Comparison of ENCODE assay signal across 8 cellular contexts in genomic region chr18:62716679-62717058, GRCh38. TPM values are rescaled to one million over a fixed set of nuclear protein-coding genes. Genes with fewer than 3 reads are reported as not detected.
DNase-seq lines count a peak whose midpoint lies in the region; ATAC-seq, FAIRE-seq and TF ChIP-seq lines count a peak whose summit lies in the region.
"Had no signal": no experiment of that assay in that cellular context is flagged by ENCODE, and none has a peak within 500 bp of the region (broad histone marks: within the 10 kb centered on the region; RNA-seq: fewer than 3 reads in every experiment).

No MANE protein-coding gene starts in this region.

- TF ChIP-seq CTCF in GM12875 (IDR thresholded peaks at IDR 0.05; ENCODE audit: borderline replicate concordance, insufficient read depth, low read depth, low read length) (peak; percentile 32), SU-DHL-6 (IDR thresholded peaks at IDR 0.05; ENCODE audit: insufficient read depth, low read length, poor library complexity, severe bottlenecking) (no peak), bronchial epithelial cell (IDR thresholded peaks at IDR 0.05; ENCODE audit: insufficient read depth, low read length, severe bottlenecking) (no peak)

- no peak for FAIRE-seq in bronchial epithelial cell (lab: Jason Lieb, UNC)
- FAIRE-seq: colon had no signal

- H3K27ac ChIP-seq in SU-DHL-6 (ENCODE audit: low read depth, low read length): no peak overlapping the region

- H3K27me3 ChIP-seq in SU-DHL-6 (ENCODE audit: low read length) (no peaks in the 10 kb centered on the region), bronchial epithelial cell (ENCODE audit: control insufficient read depth, insufficient read depth, low read length) (no peaks in the 10 kb centered on the region)

- H3K9ac ChIP-seq in SU-DHL-6 (ENCODE audit: low read length): peak overlapping the region; percentile 62

- H3K36me3 ChIP-seq in SU-DHL-6 (ENCODE audit: low read length) (no peaks in the 10 kb centered on the region), bronchial epithelial cell (ENCODE audit: control insufficient read depth, insufficient read depth, low read length) (no peaks in the 10 kb centered on the region)

- H3K4me2 ChIP-seq in SU-DHL-6 (ENCODE audit: low read depth, low read length, poor library complexity, severe bottlenecking): peak overlapping the region; percentile 70

- H3K4me3 ChIP-seq in GM12875 (ENCODE audit: low read depth, low read length) (peak overlapping the region; percentile 85), SU-DHL-6 (ENCODE audit: insufficient read depth, low read length, poor library complexity, severe bottlenecking) (peak overlapping the region; percentile 51), bronchial epithelial cell (ENCODE audit: low read depth, low read length) (peak overlapping the region; percentile 75)

- no peaks in the 10 kb centered on the region for H3K9me3 ChIP-seq in SU-DHL-6 (ENCODE audit: insufficient read depth, low read length)

- H3K79me2 ChIP-seq in SU-DHL-6 (ENCODE audit: insufficient read depth, low read length): peaks cover 33% of the 10 kb centered on the region

- peaks cover 19% of the 10 kb centered on the region; the same call in 1 of the 2 replicates for H3F3A ChIP-seq in SU-DHL-6 (ENCODE audit: insufficient read depth)

- DNase-seq in bronchial epithelial cell (ENCODE audit: low read depth) (no peak), iris pigment epithelial cell (ENCODE audit: low read depth) (peak; percentile 46)
- peak; percentile 8 to 28 for DNase-seq in stimulated activated CD4-positive, alpha-beta T cell treated with anti-CD3 and anti-CD28 coated beads, Interleukin-1b, Interleukin-23, amount 100 ng/mL, for 4 hours (ENCODE audit: low read depth in 2 of 2)

- no peak overlapping the region for H2AFZ ChIP-seq in SU-DHL-6 (ENCODE audit: low read depth, low read length, severe bottlenecking)

- H3K9me2 ChIP-seq in SU-DHL-6 (replicated peaks; ENCODE audit: insufficient read depth, low read length): no peaks in the 10 kb centered on the region

- peaks cover 36% of the 10 kb centered on the region; the same call in 1 of the 2 replicates for H4K20me1 ChIP-seq in SU-DHL-6 (ENCODE audit: low read depth, low read length)

- ATAC-seq in HG03095 (IDR thresholded peaks at IDR 0.05; ENCODE audit: unreplicated experiment): peak; percentile 18
- ATAC-seq in esophagus mucosa: no peak

RNA-seq across cellular contexts. Expression of gene PHLPP1, which starts 1.3 kb away (rescaled TPM):
- total RNA-seq in bronchial epithelial cell (3.4 and 5.6 TPM in 2 replicates), esophagus mucosa (17.7 TPM)
